ENCODE assay signal across 8 cellular contexts in the genomic region with DNA sequence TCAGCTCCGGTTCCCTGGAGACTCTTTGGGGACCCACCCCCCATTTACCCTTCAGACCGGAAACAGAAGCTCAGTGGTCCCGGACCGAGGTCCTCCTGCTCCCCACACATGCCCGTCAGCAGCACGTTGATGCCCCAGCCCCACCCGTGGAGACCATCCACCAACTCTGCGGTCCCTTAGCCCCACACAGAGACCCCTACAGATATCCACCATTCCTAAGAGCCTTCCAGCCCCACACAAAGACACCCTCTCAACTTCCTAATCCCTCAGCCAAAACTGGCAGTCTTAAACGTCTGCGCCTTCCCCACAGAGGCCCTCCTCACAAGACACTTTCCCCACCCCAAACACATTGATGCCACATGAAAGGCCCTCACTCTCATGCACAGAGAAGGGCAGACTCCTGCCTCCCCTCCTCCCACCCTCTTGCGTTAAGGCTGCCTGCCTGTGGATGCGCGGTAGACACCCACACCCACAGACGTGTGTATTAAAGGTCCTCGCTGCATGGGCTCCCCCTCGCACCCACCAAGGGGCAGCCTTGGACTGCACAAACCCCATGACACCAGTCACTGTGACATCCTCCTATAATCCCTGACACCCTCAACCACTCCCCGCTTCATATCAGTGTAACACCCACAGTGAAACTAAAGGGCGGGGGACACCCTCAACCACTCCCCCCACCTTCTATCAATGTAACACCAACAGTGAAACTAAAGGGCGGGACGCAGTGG. TPM values are rescaled to one million over a fixed set of nuclear protein-coding genes. Genes with fewer than 3 reads are reported as not detected.
DNase-seq lines count a peak whose midpoint lies in the region; ATAC-seq and TF ChIP-seq lines count a peak whose summit lies in the region.

No MANE protein-coding gene starts in this region.

- ATAC-seq in HG03025 (IDR thresholded peaks at IDR 0.05; ENCODE audit: low FRiP score, unreplicated experiment) = no peak

- no peaks in the 10 kb centered on the region for H3K36me3 ChIP-seq in cardiac muscle cell

- H3K9me3 ChIP-seq in cardiac muscle cell (ENCODE audit: low read depth) = no peaks in the 10 kb centered on the region

- peak overlapping the region; percentile 58 for H3K4me3 ChIP-seq in cardiac muscle cell
- H3K4me3 ChIP-seq in retinal pigment epithelial cell (ENCODE audit: low read length) = peak overlapping the region; percentile 90

- H3K27me3 ChIP-seq in cardiac muscle cell = no peaks in the 10 kb centered on the region

- no peaks in the 10 kb centered on the region for H3K4me1 ChIP-seq in cardiac muscle cell (ENCODE audit: low read depth)

- peak overlapping the region; percentile 80 for H3K27ac ChIP-seq in cardiac muscle cell

- DNase-seq in SIG-M5 treated with dmso at 0.1 percent for 504 hours (lab: John Stamatoyannopoulos, UW; ENCODE audit: unreplicated experiment) = peak; percentile 19
- DNase-seq in SIG-M5 (lab: John Stamatoyannopoulos, UW) = no peak
- peak; percentile 26 for DNase-seq in OCI-M1 (lab: John Stamatoyannopoulos, UW)
- peak; percentile 63 for DNase-seq in activated naive CD4-positive, alpha-beta T cell treated with anti-CD3 and anti-CD28 coated beads, Interleukin-2, amount 50 U/mL, for 16 hours
- DNase-seq in cardiac muscle cell (ENCODE audit: low read depth in 1 of 2, low spot score in 1 of 2) = peak in 1 of 2 donors; percentile 9
- no peak for DNase-seq in retinal pigment epithelial cell (ENCODE audit: low read depth)
- no peak for DNase-seq in DMS79 treated with DMSO at 0.1 percent for 48 hours (lab: John Stamatoyannopoulos, UW)

- TF ChIP-seq CTCF in cardiac muscle cell (IDR thresholded peaks at IDR 0.05; ENCODE audit: low read depth, low read length) (no peak), retinal pigment epithelial cell (conservative IDR thresholded peaks at IDR 0.05; ENCODE audit: low read depth, low read length) (peak; percentile 14)

RNA-seq across cellular contexts. Expression of gene RFLNB, which starts 34.9 kb away (rescaled TPM):
- total RNA-seq in cardiac muscle cell = 2.1 and 2.4 TPM in 2 replicates
- polyA plus RNA-seq in cardiac muscle cell = 1.8 and 2.0 TPM in 2 replicates

RNA-seq across cellular contexts. Expression of gene RPH3AL, which starts 58.2 kb away (rescaled TPM):
- 24.0 and 39.0 TPM in 2 replicates for total RNA-seq in cardiac muscle cell
- 13.8 and 22.0 TPM in 2 replicates for polyA plus RNA-seq in cardiac muscle cell

Comparison
In these comparisons a context has a peak if more than half of its experiments do, and no peak if none do; other contexts are left out.
1. DNase-seq: peak in SIG-M5 treated with dmso at 0.1 percent for 504 hours (single experiment), OCI-M1 (single experiment) and activated naive CD4-positive, alpha-beta T cell treated with anti-CD3 and anti-CD28 coated beads, Interleukin-2, amount 50 U/mL, for 16 hours (single experiment); none in SIG-M5 (single experiment), retinal pigment epithelial cell (single experiment) and DMS79 treated with DMSO at 0.1 percent for 48 hours (single experiment).